ENCODE assay signal across 8 cellular contexts in the genomic region with DNA sequence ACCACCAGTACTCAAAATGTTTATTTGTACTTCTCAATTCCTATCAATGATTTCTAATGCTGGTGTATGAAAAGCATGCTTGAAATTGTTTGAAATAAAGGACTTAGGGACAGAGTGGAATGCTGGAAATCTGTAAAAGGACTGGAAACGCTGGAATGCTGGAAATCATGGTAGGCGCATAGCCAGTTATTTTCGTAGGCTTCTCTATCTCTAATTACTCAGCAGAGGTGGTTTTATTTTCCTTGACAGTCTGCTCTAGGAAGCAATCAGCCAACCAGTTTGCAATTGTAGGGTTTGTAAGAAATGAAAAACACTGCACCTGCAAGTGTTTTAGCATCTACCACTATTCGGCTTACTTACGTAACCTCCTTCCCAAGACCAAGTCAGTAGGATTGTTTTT. TPM values are rescaled to one million over a fixed set of nuclear protein-coding genes. Genes with fewer than 3 reads are reported as not detected.
DNase-seq lines count a peak whose midpoint lies in the region; ATAC-seq, FAIRE-seq and TF ChIP-seq lines count a peak whose summit lies in the region.

No MANE protein-coding gene starts in this region.

- ATAC-seq in GM19467 (IDR thresholded peaks at IDR 0.05; ENCODE audit: unreplicated experiment) (peak; percentile 1), omental fat pad (ENCODE audit: low FRiP score) (peak; percentile 2)

- no peak overlapping the region for H3K4ac ChIP-seq in H1 (replicated peaks; ENCODE audit: insufficient read length, low read depth, low read length)

- no peak overlapping the region for H4K5ac ChIP-seq in H1 (ENCODE audit: insufficient read length, low read depth, low read length)

- no peak overlapping the region for H4K91ac ChIP-seq in H1 (replicated peaks; ENCODE audit: insufficient read length, low read length)

- H3K14ac ChIP-seq in H1 (ENCODE audit: insufficient read length): no peak overlapping the region

- TF ChIP-seq EP300 in H1 (IDR thresholded peaks at IDR 0.05; ENCODE audit: borderline replicate concordance in 1 of 2, low read depth in 2 of 2, low read length in 2 of 2): no peak

- TF ChIP-seq CTCF in AG04449 (IDR thresholded peaks at IDR 0.05; ENCODE audit: insufficient read depth, low read length, missing control alignments) (no peak), NB4 (IDR thresholded peaks at IDR 0.05; ENCODE audit: low read depth, low read length) (no peak), H1 (IDR thresholded peaks at IDR 0.05; ENCODE audit: control extremely low read depth in 1 of 3, insufficient read depth in 1 of 3, low read depth in 1 of 3, low read length in 3 of 3) (no peak), omental fat pad (IDR thresholded peaks at IDR 0.05) (no peak)

- H3K9ac ChIP-seq in H1 (replicated peaks in 1 of 4; ENCODE audit: extremely low read depth in 1 of 4, low read depth in 3 of 4, low read length in 3 of 4): peak overlapping the region in 3 of 4 experiments; percentile 97 to 98 (median 98); a peak in 6 of 7 replicates

- no peak for DNase-seq in AG04449 (ENCODE audit: low read depth, low spot score)
- DNase-seq in NB4 (ENCODE audit: low read depth): no peak
- no peak for DNase-seq in H1 (ENCODE audit: low read depth in 1 of 2, low spot score in 2 of 2)
- DNase-seq in omental fat pad (ENCODE audit: low spot score): no peak
- no peak for DNase-seq in central memory CD4-positive, alpha-beta T cell
- DNase-seq in NCI-H345 treated with DMSO at 0.1 percent for 48 hours (lab: John Stamatoyannopoulos, UW; ENCODE audit: unreplicated experiment): no peak
- DNase-seq in ecto neural progenitor cell (ENCODE audit: low spot score): no peak

- H3K27ac ChIP-seq in H1 (ENCODE audit: low read depth, low read length): peak overlapping the region; percentile 93; the same call in 1 of the 2 replicates

- FAIRE-seq in H1 (lab: Jason Lieb, UNC): no peak

- no peak overlapping the region for H3K23ac ChIP-seq in H1 (ENCODE audit: insufficient read length)

- CTCF ChIA-PET in AG04449 (lab: Yijun Ruan, JAX): interaction anchor here (1.4 kb wide), 1 partner anchor 9 kb away, joined by 4 read pairs; no protein-coding TSS in a partner anchor
- CTCF ChIA-PET in H1 (lab: Charles Lee; ENCODE audit: partially characterized antibody): no interaction called here

- H3K4me3 ChIP-seq in AG04449 (ENCODE audit: low read depth, low read length): peak overlapping the region; percentile 76
- peak overlapping the region; percentile 96 for H3K4me3 ChIP-seq in NB4 (ENCODE audit: low read depth, low read length)
- H3K4me3 ChIP-seq in H1 (ENCODE audit: extremely low read depth in 1 of 4, insufficient read depth in 2 of 4, low read depth in 3 of 4, low read length in 4 of 4): peak overlapping the region; percentile 83 to 99 (median 99)

- no peak for TF ChIP-seq RAD21 in H1 (IDR thresholded peaks at IDR 0.05 in 1 of 2, conservative IDR thresholded peaks at IDR 0.05 in 1 of 2; ENCODE audit: low read depth in 2 of 2, low read length in 2 of 2)

- no peak overlapping the region for H3K18ac ChIP-seq in H1 (ENCODE audit: extremely low read depth, low read length)

- no peak for TF ChIP-seq POLR2A in NB4 (IDR thresholded peaks at IDR 0.05; ENCODE audit: extremely low read depth, insufficient read length)
- TF ChIP-seq POLR2A in H1 (IDR thresholded peaks at IDR 0.05; ENCODE audit: control extremely low read depth in 1 of 2, low read depth in 2 of 2, low read length in 2 of 2): no peak

- H3K4me1 ChIP-seq in H1 (replicated peaks in 1 of 4; ENCODE audit: control insufficient read depth in 3 of 4, insufficient read depth in 4 of 4, low read length in 3 of 4): peaks cover 2 to 5% (median 3%) of the 10 kb centered on the region in 4 experiments; a peak in 5 of 7 replicates

- peaks cover 10% of the 10 kb centered on the region; the same call in 1 of the 2 replicates for H3K79me1 ChIP-seq in H1 (ENCODE audit: low read depth, low read length)

- POLR2A ChIA-PET in AG04449 (lab: Yijun Ruan, JAX) (no interaction called here), H1 (lab: Charles Lee; ENCODE audit: partially characterized antibody) (no interaction called here)

- H3K27me3 ChIP-seq in H1 (replicated peaks in 1 of 4; ENCODE audit: control insufficient read depth in 3 of 4, extremely low read depth in 1 of 4, insufficient read depth in 3 of 4, low read length in 3 of 4): no peaks in the 10 kb centered on the region

- H4K8ac ChIP-seq in H1 (ENCODE audit: extremely low read depth, insufficient read depth, low read length): no peak overlapping the region

- H3K23me2 ChIP-seq in H1 (ENCODE audit: low read depth, low read length): peaks cover 10% of the 10 kb centered on the region

- peak overlapping the region; percentile 76 to 82 for H3K4me2 ChIP-seq in H1 (ENCODE audit: insufficient read depth in 1 of 2, low read depth in 2 of 2, low read length in 2 of 2)

- peak overlapping the region; percentile 97 for H2BK5ac ChIP-seq in H1 (ENCODE audit: low read depth, low read length)

- peak overlapping the region; percentile 63; the same call in 1 of the 2 replicates for H2AFZ ChIP-seq in H1 (ENCODE audit: low read length)

- H2BK120ac ChIP-seq in H1 (replicated peaks; ENCODE audit: low read depth, low read length): no peak overlapping the region

- no peak overlapping the region for H2AK5ac ChIP-seq in H1 (ENCODE audit: low read depth, low read length)

- no peak overlapping the region for H2BK15ac ChIP-seq in H1 (ENCODE audit: low read length)

- no peaks in the 10 kb centered on the region for H3K9me3 ChIP-seq in H1 (ENCODE audit: insufficient read depth in 2 of 2, low read depth in 1 of 2, low read length in 1 of 2)

- peaks cover 0 to 8% of the 10 kb centered on the region in 2 experiments for H4K20me1 ChIP-seq in H1 (replicated peaks in 1 of 2; ENCODE audit: control insufficient read depth in 1 of 2, insufficient read depth in 2 of 2, low read length in 2 of 2)

- no peak overlapping the region for H3K56ac ChIP-seq in H1 (replicated peaks; ENCODE audit: insufficient read length, low read depth, low read length)

- H2BK12ac ChIP-seq in H1 (ENCODE audit: low read depth, low read length): no peak overlapping the region

- H3K79me2 ChIP-seq in H1 (ENCODE audit: control insufficient read depth in 1 of 2, insufficient read depth in 2 of 2, low read length in 2 of 2): peaks cover 3 to 38% of the 10 kb centered on the region in 2 experiments

- 30% methylated on average over 5 of the region's 5 CpGs; no CpG with 5 or more reads in 1 of the 2 experiments for WGBS in H1 (ENCODE audit: extremely low coverage in 1 of 2, insufficient coverage in 1 of 2, insufficient read length in 1 of 2, insufficient replicate concordance in 2 of 2, low coverage in 1 of 2, low lambda C conversion rate in 2 of 2, missing lambda C conversion rate in 1 of 2), 2 experiments

- peaks cover 2 to 15% (median 5%) of the 10 kb centered on the region in 4 experiments; a peak in 4 of 8 replicates for H3K36me3 ChIP-seq in H1 (ENCODE audit: control insufficient read depth in 2 of 4, insufficient read depth in 4 of 4, low read length in 3 of 4)

- no peak overlapping the region for H2BK20ac ChIP-seq in H1 (ENCODE audit: low read length)

TF ChIP-seq in H1, 55 proteins besides CTCF, POLR2A, EP300 and RAD21:
- TF ChIP-seq PHF8 (conservative IDR thresholded peaks at IDR 0.05; ENCODE audit: low read depth, low read length) (no peak), EGR1 (IDR thresholded peaks at IDR 0.05; ENCODE audit: borderline replicate concordance, low read depth, low read length) (no peak), SRF (IDR thresholded peaks at IDR 0.05; ENCODE audit: low read depth, low read length) (no peak), JUN (IDR thresholded peaks at IDR 0.05; ENCODE audit: low read depth, low read length) (no peak), TBP (IDR thresholded peaks at IDR 0.05; ENCODE audit: low read depth, low read length) (no peak), SAP30 (IDR thresholded peaks at IDR 0.05; ENCODE audit: insufficient read depth, insufficient replicate concordance, low read length) (peak; percentile 10), TEAD4 (IDR thresholded peaks at IDR 0.05; ENCODE audit: low read depth, low read length) (peak; percentile 24; the same call in 1 of the 2 replicates)
TF ChIP-seq in H1: peak in this region for 2.

RNA-seq across cellular contexts. Expression of gene LIN7C, which starts 0.8 kb away (rescaled TPM):
- total RNA-seq in H1 (2021; fragmentation: NEBNext Ultra II Directional; extraction: Animal tissue kit (Norgen Biotek cat#: 25700)): 41.7 and 42.7 TPM in 2 replicates
- 8.3 and 10.5 TPM in 2 replicates for polyA plus RNA-seq in H1 (2011; rRNA removed)
- polyA plus RNA-seq in H1 (2011; cell fraction: cytosol; rRNA removed): 11.8 TPM
- 3.3 TPM for polyA plus RNA-seq in H1 (2011; cell fraction: nucleus; rRNA removed)
- 4.0 to 11.3 TPM (median 4.7 TPM) in 4 replicates for polyA plus RNA-seq in H1 (2012, experiment 1 of 2)
- polyA plus RNA-seq in H1 (2012, experiment 2 of 2): 1.4 TPM
- 19.6 TPM for polyA plus RNA-seq in H1 (2013, experiment 1 of 2)
- polyA plus RNA-seq in H1 (2013, experiment 2 of 2): 18.3 TPM
- polyA minus RNA-seq in H1 (2011; rRNA and poly(A)+ RNA removed): 8.1 and 9.9 TPM in 2 replicates
- polyA minus RNA-seq in H1 (2011; cell fraction: cytosol; rRNA and poly(A)+ RNA removed): 10.2 TPM
- polyA minus RNA-seq in H1 (2011; cell fraction: nucleus; rRNA and poly(A)+ RNA removed): 10.8 TPM
- 10 to 100 TPM; 26.5 to 37.7 (median 30.3) TPM for total RNA-seq in omental fat pad

RNA-seq across cellular contexts. Expression of gene LGR4, which starts 33.2 kb away (rescaled TPM):
- 57.6 and 61.7 TPM in 2 replicates for total RNA-seq in H1 (2021; fragmentation: NEBNext Ultra II Directional; extraction: Animal tissue kit (Norgen Biotek cat#: 25700))
- 21.9 and 26.6 TPM in 2 replicates for polyA plus RNA-seq in H1 (2011; rRNA removed)
- polyA plus RNA-seq in H1 (2011; cell fraction: cytosol; rRNA removed): 29.3 TPM
- polyA plus RNA-seq in H1 (2011; cell fraction: nucleus; rRNA removed): 42.1 TPM
- polyA plus RNA-seq in H1 (2012, experiment 1 of 2): 21.3 to 30.0 TPM (median 27.5 TPM) in 4 replicates
- polyA plus RNA-seq in H1 (2012, experiment 2 of 2): 2.0 TPM
- polyA plus RNA-seq in H1 (2013, experiment 1 of 2): 38.0 TPM
- 39.9 TPM for polyA plus RNA-seq in H1 (2013, experiment 2 of 2)
- polyA minus RNA-seq in H1 (2011; rRNA and poly(A)+ RNA removed): 165 and 166 TPM in 2 replicates
- polyA minus RNA-seq in H1 (2011; cell fraction: cytosol; rRNA and poly(A)+ RNA removed): 77.4 TPM
- polyA minus RNA-seq in H1 (2011; cell fraction: nucleus; rRNA and poly(A)+ RNA removed): 154 TPM
- 10 to 100 TPM; 18.1 to 31.5 (median 26.1) TPM for total RNA-seq in omental fat pad
